ENCODE assay signal across 10 cellular contexts in the genomic region with DNA sequence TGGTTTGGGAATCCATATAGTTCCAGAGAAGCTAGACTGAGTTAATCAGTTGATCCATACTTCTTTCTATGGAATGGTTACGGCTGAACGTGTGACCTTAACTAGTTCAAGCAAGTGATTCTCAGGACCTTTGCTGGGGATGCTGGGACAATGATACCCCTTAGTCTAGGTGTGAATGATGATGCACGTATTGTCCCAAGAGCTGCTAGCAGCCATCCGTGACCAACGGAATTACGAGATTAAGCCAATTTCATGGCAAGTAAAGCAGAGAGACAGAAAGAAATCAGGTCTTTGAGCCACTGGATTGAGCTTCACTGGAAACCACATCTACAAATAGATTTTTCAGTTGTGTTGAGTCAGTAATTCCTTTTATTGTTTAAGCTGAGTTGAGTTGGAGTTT.
"Had no signal": no experiment of that assay in that cellular context is flagged by ENCODE, and none has a peak within 500 bp of the region (broad histone marks: within the 10 kb centered on the region; RNA-seq: fewer than 3 reads in every experiment).

No MANE protein-coding gene starts in this region.

- DNase-seq: HFFc6, IMR-90, KG1 had no signal

- H3K36me3 ChIP-seq: HAP-1 had no signal

- H3K9me3 Mint-ChIP-seq: GM23338, HFFc6 had no signal

- H3K27ac ChIP-seq: HL-60 had no signal

- ATAC-seq: GM23338, HCT116, K562 had no signal

- FAIRE-seq: H1, H54, K562 had no signal

- H3K4me1 ChIP-seq: HAP-1 had no signal

- H3K4me3 Mint-ChIP-seq: GM23338, HFFc6 had no signal

- H3K27ac Mint-ChIP-seq: GM23338, HFFc6 had no signal

- H3K4me3 ChIP-seq: GM23338, HAP-1, K562 had no signal

- H3K9me3 ChIP-seq: HAP-1 had no signal
